Comparison of ENCODE assay signal across 31 cellular contexts in the genomic region with DNA sequence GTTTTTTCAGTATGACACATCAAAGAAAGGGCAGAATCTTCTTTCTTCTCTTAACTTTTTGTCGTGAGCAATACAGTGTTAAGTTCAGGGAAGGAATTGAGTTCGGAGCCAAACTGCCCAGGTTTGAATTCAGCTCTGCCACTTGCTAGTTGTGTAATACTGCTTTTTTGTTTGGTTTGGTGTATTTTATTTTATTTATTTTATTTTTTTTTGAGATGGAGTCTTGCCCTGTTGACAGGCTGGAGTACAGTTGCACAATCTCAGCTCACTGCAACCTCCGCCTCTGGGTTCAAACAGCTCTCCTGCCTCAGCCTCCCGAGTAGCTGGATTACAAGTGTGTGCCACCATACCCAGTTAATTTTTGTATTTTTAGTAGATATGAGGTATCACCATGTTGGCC.
"Had no signal": no experiment of that assay in that cellular context is flagged by ENCODE, and none has a peak within 500 bp of the region (broad histone marks: within the 10 kb centered on the region; RNA-seq: fewer than 3 reads in every experiment).

No MANE protein-coding gene starts in this region.

- H3K4me3 ChIP-seq: MG63 had no signal

- H3K36me3 ChIP-seq: MG63 had no signal

- H3K27me3 ChIP-seq: MG63 had no signal

- DNase-seq: Karpas-422, Kasumi-1, KG1, MG63, MM.1S, MV-4-11, NCI-H1048, NCI-H1092, NCI-H1092 treated with DMSO at 0.1 percent for 48 hours, NCI-H1105, NCI-H1105 treated with DMSO at 0.1 percent for 48 hours, NCI-H1417, NCI-H1417 treated with DMSO at 0.1 percent for 48 hours, NCI-H1436, NCI-H1436 treated with DMSO at 0.1 percent for 48 hours, NCI-H146, NCI-H187, NCI-H187 treated with DMSO at 0.1 percent for 48 hours, NCI-H1930, NCI-H2029, NCI-H2029 treated with DMSO at 0.1 percent for 48 hours, NCI-H2081, NCI-H2081 treated with DMSO at 0.1 percent for 48 hours, NCI-H2107, NCI-H2171, NCI-H2171 treated with DMSO at 0.1 percent for 48 hours, NCI-H2227 treated with DMSO at 0.1 percent for 48 hours, NCI-H226, NCI-H345, NCI-H510A had no signal

- H3K27ac ChIP-seq: KMS-11 had no signal

- H3K9ac ChIP-seq: KMS-11 had no signal

- H3K4me2 ChIP-seq: KMS-11 had no signal

- H3K9me3 ChIP-seq: MG63 had no signal
